In the genomic region with DNA sequence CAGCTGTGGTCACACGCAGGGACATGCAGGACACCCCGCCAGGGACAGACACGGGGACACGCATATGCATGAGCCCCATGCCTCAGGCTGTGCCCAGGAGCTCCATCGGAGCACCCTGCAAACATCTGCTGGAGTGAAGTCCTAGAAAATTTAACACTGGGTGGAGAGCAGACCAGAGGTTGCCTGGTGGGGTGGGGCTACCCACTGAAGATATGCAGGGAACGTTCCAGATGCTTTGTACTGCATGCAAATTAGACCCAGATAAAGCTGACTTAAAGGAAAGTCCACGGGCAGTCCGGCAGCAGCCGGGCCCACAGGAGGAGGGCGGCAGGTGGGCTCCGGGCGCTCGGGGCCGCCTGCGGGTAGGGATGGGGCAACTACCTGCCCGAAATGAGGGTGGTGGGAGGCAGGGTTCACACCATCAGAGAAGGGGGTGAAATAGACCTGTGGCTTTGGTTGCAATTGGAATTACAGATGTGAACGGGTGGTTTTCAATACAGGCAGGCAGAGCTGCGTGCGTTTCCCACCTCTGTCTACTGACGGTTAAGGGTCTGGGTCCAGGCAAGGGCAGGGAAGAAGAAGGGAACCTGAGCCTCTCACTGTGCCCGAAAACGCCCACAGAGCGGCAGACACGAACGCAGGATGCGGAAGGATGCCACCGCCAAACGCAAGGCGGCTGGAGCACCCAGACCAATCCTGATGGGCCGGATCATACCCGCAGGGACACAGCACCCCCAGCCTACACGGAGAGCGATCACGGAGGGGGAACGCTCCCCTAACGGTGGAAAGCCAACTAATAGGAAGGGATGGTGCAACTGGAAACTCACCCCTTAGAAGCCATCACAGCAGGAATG, we compare ENCODE assay signal across 1 cellular context.
TF ChIP-seq lines count a peak whose summit lies in the region.

No MANE protein-coding gene starts in this region.

TF ChIP-seq in SK-N-SH, 30 proteins besides CTCF, POLR2A, EP300 and RAD21 (continued from another document):
- TF ChIP-seq, protein P1, sequence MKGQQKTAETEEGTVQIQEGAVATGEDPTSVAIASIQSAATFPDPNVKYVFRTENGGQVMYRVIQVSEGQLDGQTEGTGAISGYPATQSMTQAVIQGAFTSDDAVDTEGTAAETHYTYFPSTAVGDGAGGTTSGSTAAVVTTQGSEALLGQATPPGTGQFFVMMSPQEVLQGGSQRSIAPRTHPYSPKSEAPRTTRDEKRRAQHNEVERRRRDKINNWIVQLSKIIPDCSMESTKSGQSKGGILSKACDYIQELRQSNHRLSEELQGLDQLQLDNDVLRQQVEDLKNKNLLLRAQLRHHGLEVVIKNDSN (IDR thresholded peaks at IDR 0.05; ENCODE audit: borderline replicate concordance, low read depth), result no peak
- no peak for TF ChIP-seq TAF1 (IDR thresholded peaks at IDR 0.05; ENCODE audit: borderline replicate concordance, low read depth, low read length)
- TF ChIP-seq, protein P2, sequence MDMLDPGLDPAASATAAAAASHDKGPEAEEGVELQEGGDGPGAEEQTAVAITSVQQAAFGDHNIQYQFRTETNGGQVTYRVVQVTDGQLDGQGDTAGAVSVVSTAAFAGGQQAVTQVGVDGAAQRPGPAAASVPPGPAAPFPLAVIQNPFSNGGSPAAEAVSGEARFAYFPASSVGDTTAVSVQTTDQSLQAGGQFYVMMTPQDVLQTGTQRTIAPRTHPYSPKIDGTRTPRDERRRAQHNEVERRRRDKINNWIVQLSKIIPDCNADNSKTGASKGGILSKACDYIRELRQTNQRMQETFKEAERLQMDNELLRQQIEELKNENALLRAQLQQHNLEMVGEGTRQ (IDR thresholded peaks at IDR 0.05; ENCODE audit: borderline replicate concordance, low read depth, low read length), result no peak
- TF ChIP-seq MEF2A (IDR thresholded peaks at IDR 0.05; ENCODE audit: borderline replicate concordance, low read depth), result no peak
- TF ChIP-seq CHD2 (IDR thresholded peaks at IDR 0.05; ENCODE audit: low read length, partially characterized antibody), result no peak
- no peak for TF ChIP-seq YY1 (IDR thresholded peaks at IDR 0.05; ENCODE audit: low read depth)
- TF ChIP-seq EZH2phosphoT487 (IDR thresholded peaks at IDR 0.05; ENCODE audit: borderline replicate concordance, low read depth), result no peak
- no peak for TF ChIP-seq POLR2AphosphoS5 (IDR thresholded peaks at IDR 0.05; ENCODE audit: low read depth, low read length)
TF ChIP-seq in SK-N-SH: peak in this region for 0.
